ENCODE assay signal across 24 cellular contexts in the genomic region with DNA sequence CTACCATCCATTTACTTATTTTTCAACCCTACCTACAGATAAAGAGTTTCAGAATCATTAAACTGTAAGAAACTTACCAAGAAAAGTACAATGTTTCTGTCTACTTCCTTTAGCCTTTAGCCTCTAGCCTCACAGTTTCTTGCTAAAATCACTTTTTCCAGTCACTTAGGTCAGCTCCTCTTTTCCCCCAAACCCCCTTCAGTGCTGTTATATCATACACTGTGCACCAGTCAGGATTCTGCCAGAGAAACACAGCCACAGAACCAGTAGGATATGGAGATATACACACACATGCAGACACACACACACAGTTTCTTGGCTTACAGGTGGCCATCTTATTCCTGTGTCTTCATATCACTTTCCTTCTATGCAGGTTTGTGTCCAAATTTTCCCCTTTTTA.
DNase-seq lines count a peak whose midpoint lies in the region; ATAC-seq lines count a peak whose summit lies in the region.
"Had no signal": no experiment of that assay in that cellular context is flagged by ENCODE, and none has a peak within 500 bp of the region (broad histone marks: within the 10 kb centered on the region; RNA-seq: fewer than 3 reads in every experiment).

No MANE protein-coding gene starts in this region.

- peaks cover 10% of the 10 kb centered on the region for H3K9me3 Mint-ChIP-seq in T-helper 1 cell treated with Interleukin-12 subunit alpha and Interleukin-12 subunit beta and Interleukin-4 antibody, amounts not matched to agents 30 μg/mL and 1 μg/mL, for 36 hours
- peaks cover 1 to 7% of the 10 kb centered on the region in 2 donors for H3K9me3 Mint-ChIP-seq in activated T-cell treated with anti-CD3 and anti-CD28 coated beads, Interleukin-2, amount 50 U/mL, for 72 hours
- H3K9me3 Mint-ChIP-seq in activated naive CD8-positive, alpha-beta T cell treated with anti-CD3 and anti-CD28 coated beads for 36 hours = peaks cover 15% of the 10 kb centered on the region
- H3K9me3 Mint-ChIP-seq in stimulated activated naive CD8-positive, alpha-beta T cell treated with anti-CD3 and anti-CD28 coated beads, Interleukin-15, amount 100 ng/mL, for 72 hours = peaks cover 17 to 22% of the 10 kb centered on the region in 2 donors

- H3K27me3 Mint-ChIP-seq in T-helper 1 cell treated with Interleukin-12 subunit alpha and Interleukin-12 subunit beta and Interleukin-4 antibody, amounts not matched to agents 30 μg/mL and 1 μg/mL, for 36 hours (ENCODE audit: low read depth) = no peaks in the 10 kb centered on the region
- no peaks in the 10 kb centered on the region for H3K27me3 Mint-ChIP-seq in activated T-cell treated with anti-CD3 and anti-CD28 coated beads, Interleukin-2, amount 50 U/mL, for 72 hours (ENCODE audit: low read depth)
- H3K27me3 Mint-ChIP-seq in activated naive CD8-positive, alpha-beta T cell treated with anti-CD3 and anti-CD28 coated beads for 36 hours = no peaks in the 10 kb centered on the region
- no peaks in the 10 kb centered on the region for H3K27me3 Mint-ChIP-seq in stimulated activated naive CD8-positive, alpha-beta T cell treated with anti-CD3 and anti-CD28 coated beads, Interleukin-15, amount 100 ng/mL, for 72 hours

- DNase-seq in T-helper 1 cell (no peak), activated T-cell treated with anti-CD3 and anti-CD28 coated beads for 4 hours (no peak), superior temporal gyrus (ENCODE audit: extremely low spot score) (no peak), kidney tubule cell (ENCODE audit: low spot score) (no peak)
- no peak for DNase-seq in activated T-cell treated with anti-CD3 and anti-CD28 coated beads, Interleukin-2, amount 50 U/mL, for 72 hours
- no peak for DNase-seq in activated naive CD8-positive, alpha-beta T cell treated with anti-CD3 and anti-CD28 coated beads for 36 hours
- no peak for DNase-seq in stimulated activated naive CD8-positive, alpha-beta T cell treated with anti-CD3 and anti-CD28 coated beads, Interleukin-15, amount 100 ng/mL, for 72 hours
- DNase-seq: ACHN; BE2C; Calu3; DND-41; GOT3; NCI-H2029; NCI-H446; NCI-H524 treated with DMSO at 0.1 percent for 48 hours; NCI-H774; NK-92 treated with Interleukin-12 subunit alpha and Interleukin-12 subunit beta, amount 100 ng/mL, for 24 hours; PC-9; SJCRH30 had no signal

- peak overlapping the region; percentile 57 for H3K27ac Mint-ChIP-seq in T-helper 1 cell treated with Interleukin-12 subunit alpha and Interleukin-12 subunit beta and Interleukin-4 antibody, amounts not matched to agents 30 μg/mL and 1 μg/mL, for 36 hours
- peak overlapping the region; percentile 31 for H3K27ac Mint-ChIP-seq in activated T-cell treated with anti-CD3 and anti-CD28 coated beads, Interleukin-2, amount 50 U/mL, for 72 hours
- peak overlapping the region; percentile 43 for H3K27ac Mint-ChIP-seq in activated naive CD8-positive, alpha-beta T cell treated with anti-CD3 and anti-CD28 coated beads for 36 hours
- peak overlapping the region in 1 of 2 donors; percentile 84 for H3K27ac Mint-ChIP-seq in stimulated activated naive CD8-positive, alpha-beta T cell treated with anti-CD3 and anti-CD28 coated beads, Interleukin-15, amount 100 ng/mL, for 72 hours
- H3K27ac Mint-ChIP-seq: CD14-positive monocyte, HFFc6 had no signal

- H3K4me3 Mint-ChIP-seq in T-helper 1 cell treated with Interleukin-12 subunit alpha and Interleukin-12 subunit beta and Interleukin-4 antibody, amounts not matched to agents 30 μg/mL and 1 μg/mL, for 36 hours = no peak overlapping the region
- no peak overlapping the region for H3K4me3 Mint-ChIP-seq in activated T-cell treated with anti-CD3 and anti-CD28 coated beads, Interleukin-2, amount 50 U/mL, for 72 hours
- no peak overlapping the region for H3K4me3 Mint-ChIP-seq in activated naive CD8-positive, alpha-beta T cell treated with anti-CD3 and anti-CD28 coated beads for 36 hours
- H3K4me3 Mint-ChIP-seq in stimulated activated naive CD8-positive, alpha-beta T cell treated with anti-CD3 and anti-CD28 coated beads, Interleukin-15, amount 100 ng/mL, for 72 hours = peak overlapping the region in 1 of 2 donors; percentile 15
- H3K4me3 Mint-ChIP-seq: CD14-positive monocyte, HFFc6 had no signal

- H3K4me1 Mint-ChIP-seq in T-helper 1 cell treated with Interleukin-12 subunit alpha and Interleukin-12 subunit beta and Interleukin-4 antibody, amounts not matched to agents 30 μg/mL and 1 μg/mL, for 36 hours (ENCODE audit: low read depth) = peaks cover 36% of the 10 kb centered on the region
- H3K4me1 Mint-ChIP-seq in activated T-cell treated with anti-CD3 and anti-CD28 coated beads, Interleukin-2, amount 50 U/mL, for 72 hours (ENCODE audit: low read depth) = peaks cover 52% of the 10 kb centered on the region
- H3K4me1 Mint-ChIP-seq in activated naive CD8-positive, alpha-beta T cell treated with anti-CD3 and anti-CD28 coated beads for 36 hours = peaks cover 25% of the 10 kb centered on the region
- peaks cover 42% of the 10 kb centered on the region for H3K4me1 Mint-ChIP-seq in stimulated activated naive CD8-positive, alpha-beta T cell treated with anti-CD3 and anti-CD28 coated beads, Interleukin-15, amount 100 ng/mL, for 72 hours

- peaks cover 6% of the 10 kb centered on the region for H3K36me3 Mint-ChIP-seq in T-helper 1 cell treated with Interleukin-12 subunit alpha and Interleukin-12 subunit beta and Interleukin-4 antibody, amounts not matched to agents 30 μg/mL and 1 μg/mL, for 36 hours (ENCODE audit: low read depth)
- H3K36me3 Mint-ChIP-seq in activated T-cell treated with anti-CD3 and anti-CD28 coated beads, Interleukin-2, amount 50 U/mL, for 72 hours (ENCODE audit: insufficient read depth in 2 of 2) = peaks cover 4 to 14% of the 10 kb centered on the region in 2 donors
- H3K36me3 Mint-ChIP-seq in activated naive CD8-positive, alpha-beta T cell treated with anti-CD3 and anti-CD28 coated beads for 36 hours = peaks cover 9% of the 10 kb centered on the region
- H3K36me3 Mint-ChIP-seq: CD14-positive monocyte had no signal

- ATAC-seq in activated T-cell treated with anti-CD3 and anti-CD28 coated beads, Interleukin-2, amount 50 U/mL, for 72 hours (replicated peaks in 1 of 2) = no peak
- ATAC-seq in stimulated activated naive CD8-positive, alpha-beta T cell treated with anti-CD3 and anti-CD28 coated beads, Interleukin-15, amount 100 ng/mL, for 72 hours = peak; percentile 31
- ATAC-seq: HepG2, Right ventricle myocardium inferior had no signal
